Comparison of ENCODE assay signal across 39 cellular contexts in the genomic region with DNA sequence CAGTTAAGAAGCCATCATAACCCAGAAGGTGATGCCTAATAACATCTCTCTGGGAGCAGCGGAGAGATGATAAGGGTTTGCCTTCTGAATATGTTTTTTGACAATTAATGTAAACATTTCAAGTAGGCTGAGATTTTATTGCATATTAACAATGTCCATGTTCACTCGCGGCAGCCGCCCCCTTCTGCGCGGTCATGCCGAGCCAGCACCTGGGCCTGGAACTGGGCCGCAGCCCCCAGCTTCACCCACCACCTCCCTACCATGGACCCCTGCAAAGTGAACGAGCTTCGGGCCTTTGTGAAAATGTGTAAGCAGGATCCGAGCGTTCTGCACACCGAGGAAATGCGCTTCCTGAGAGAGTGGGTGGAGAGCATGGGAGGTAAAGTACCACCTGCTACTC. TPM values are rescaled to one million over a fixed set of nuclear protein-coding genes. Genes with fewer than 3 reads are reported as not detected.
"Had no signal": no experiment of that assay in that cellular context is flagged by ENCODE, and none has a peak within 500 bp of the region (broad histone marks: within the 10 kb centered on the region; RNA-seq: fewer than 3 reads in every experiment).

No MANE protein-coding gene starts in this region.

- H3K4me3 ChIP-seq: adrenal gland, ascending aorta, body of pancreas, breast epithelium, cardiac muscle cell had no signal

- H3K36me3 ChIP-seq: adrenal gland, ascending aorta, brain microvascular endothelial cell, breast epithelium, cardiac muscle cell had no signal

- FAIRE-seq: astrocyte, bronchial epithelial cell had no signal

- H3K4me1 ChIP-seq: adrenal gland, ascending aorta, breast epithelium had no signal

- DNase-seq: activated effector memory CD4-positive, alpha-beta T cell treated with anti-CD3 and anti-CD28 coated beads, Interleukin-2, amount 50 U/mL, for 16 hours; activated effector memory CD4-positive, alpha-beta T cell treated with Interleukin-2 at 50 U/mL for 16 hours; activated gamma-delta T cell; activated gamma-delta T cell treated with Interleukin-2 at 50 U/mL for 16 hours; activated naive CD4-positive, alpha-beta T cell; activated naive CD4-positive, alpha-beta T cell treated with anti-CD3 and anti-CD28 coated beads for 36 hours; activated naive CD4-positive, alpha-beta T cell treated with anti-CD3 and anti-CD28 coated beads, Interleukin-2, amount 10 ng/mL, durations not matched to agents 7 days and 5 days; activated naive CD4-positive, alpha-beta T cell treated with anti-CD3 and anti-CD28 coated beads, Interleukin-2, amount 50 U/mL, for 16 hours; activated naive CD4-positive, alpha-beta T cell treated with Interleukin-2 at 50 U/mL for 16 hours; activated naive CD8-positive, alpha-beta T cell treated with anti-CD3 and anti-CD28 coated beads for 36 hours; activated naive CD8-positive, alpha-beta T cell treated with anti-CD3 and anti-CD28 coated beads, Interleukin-2, amount 10 ng/mL, durations not matched to agents 7 days and 5 days; activated naive CD8-positive, alpha-beta T cell treated with anti-CD3 and anti-CD28 coated beads, Interleukin-2, amount 50 U/mL, for 24 hours; activated T-cell treated with anti-CD3 and anti-CD28 coated beads, Interleukin-2, amount 50 U/mL, for 1 hour; activated T-cell treated with anti-CD3 and anti-CD28 coated beads, Interleukin-2, amount 50 U/mL, for 24 hours; activated T-cell treated with anti-CD3 and anti-CD28 coated beads, Interleukin-2, amount 50 U/mL, for 4 hours; activated T-cell treated with anti-CD3 and anti-CD28 coated beads, Interleukin-2, amount 50 U/mL, for 48 hours; activated T-cell treated with anti-CD3 and anti-CD28 coated beads, Interleukin-2, amount 50 U/mL, for 72 hours; adrenal gland; amniotic stem cell; amygdala; anterior cingulate cortex; aorta; body of pancreas; brain microvascular endothelial cell; caudate nucleus; central memory CD4-positive, alpha-beta T cell; cerebellar nuclear complex had no signal

- ATAC-seq: activated naive CD4-positive, alpha-beta T cell treated with anti-CD3 and anti-CD28 coated beads, Interleukin-2, amount 50 U/mL, for 72 hours; activated naive CD8-positive, alpha-beta T cell treated with anti-CD3 and anti-CD28 coated beads, Interleukin-2, amount 50 U/mL, for 24 hours; activated T-cell treated with anti-CD3 and anti-CD28 coated beads, Interleukin-2, amount 50 U/mL, for 4 hours; activated T-cell treated with anti-CD3 and anti-CD28 coated beads, Interleukin-2, amount 50 U/mL, for 72 hours; activated T-helper 17 cell treated with anti-CD3 and anti-CD28 coated beads, Interleukin-2, amount 50 U/mL, for 72 hours; body of pancreas had no signal

- H3K9me3 ChIP-seq: adrenal gland, ascending aorta, body of pancreas, breast epithelium had no signal

- H3K27ac ChIP-seq: adrenal gland, ascending aorta, body of pancreas, brain microvascular endothelial cell, breast epithelium, cardiac muscle cell had no signal

- H3K27me3 ChIP-seq: adrenal gland, ascending aorta, body of pancreas, brain microvascular endothelial cell, breast epithelium, cardiac muscle cell had no signal

RNA-seq across cellular contexts. Expression of a gene that starts 4.3 kb away (rescaled TPM):
- total RNA-seq: activated naive CD4-positive, alpha-beta T cell treated with anti-CD3 and anti-CD28 coated beads for 36 hours; activated naive CD4-positive, alpha-beta T cell treated with anti-CD3 and anti-CD28 coated beads, Interleukin-2, amount 50 U/mL, for 72 hours; activated naive CD8-positive, alpha-beta T cell treated with anti-CD3 and anti-CD28 coated beads for 36 hours; activated naive CD8-positive, alpha-beta T cell treated with anti-CD3 and anti-CD28 coated beads, Interleukin-2, amount 10 ng/mL, durations not matched to agents 7 days and 5 days; activated T-cell treated with anti-CD3 and anti-CD28 coated beads, Interleukin-2, amount 50 U/mL, for 72 hours; activated T-helper 1 cell treated with anti-CD3 and anti-CD28 coated beads, Interleukin-12 subunit alpha, Interleukin-12 subunit beta, Interleukin-2, Interleukin-4 antibody, amounts not matched to agents 30 ng/mL and 10 ng/mL and 1 ng/mL, durations not matched to agents 14 hours and 24 hours and 36 hours; activated T-helper 17 cell treated with anti-CD3 and anti-CD28 coated beads, Interleukin-2, amount 50 U/mL, for 72 hours; activated T-helper 2 cell treated with anti-CD3 and anti-CD28 coated beads, Interferon-gamma antibody, Interleukin-2, Interleukin-4, amounts not matched to agents 10 μg/mL and 5 μg/mL and 100 μg/mL, durations not matched to agents 14 hours and 24 hours and 36 hours; cardiac muscle cell; cerebellum; chondrocyte had no signal

RNA-seq across cellular contexts. Expression of a gene that starts 13.3 kb away (rescaled TPM):
- total RNA-seq: activated naive CD4-positive, alpha-beta T cell treated with anti-CD3 and anti-CD28 coated beads for 36 hours; activated naive CD4-positive, alpha-beta T cell treated with anti-CD3 and anti-CD28 coated beads, Interleukin-2, amount 50 U/mL, for 72 hours; activated naive CD8-positive, alpha-beta T cell treated with anti-CD3 and anti-CD28 coated beads for 36 hours; activated naive CD8-positive, alpha-beta T cell treated with anti-CD3 and anti-CD28 coated beads, Interleukin-2, amount 10 ng/mL, durations not matched to agents 7 days and 5 days; activated T-helper 1 cell treated with anti-CD3 and anti-CD28 coated beads, Interleukin-12 subunit alpha, Interleukin-12 subunit beta, Interleukin-2, Interleukin-4 antibody, amounts not matched to agents 30 ng/mL and 10 ng/mL and 1 ng/mL, durations not matched to agents 14 hours and 24 hours and 36 hours; activated T-helper 17 cell treated with anti-CD3 and anti-CD28 coated beads, Interleukin-2, amount 50 U/mL, for 72 hours; activated T-helper 2 cell treated with anti-CD3 and anti-CD28 coated beads, Interferon-gamma antibody, Interleukin-2, Interleukin-4, amounts not matched to agents 10 μg/mL and 5 μg/mL and 100 μg/mL, durations not matched to agents 14 hours and 24 hours and 36 hours; astrocyte; bronchial epithelial cell; cardiac muscle cell; cerebellum; chondrocyte had no signal

RNA-seq across cellular contexts. Expression of a gene that starts 25.1 kb away (rescaled TPM):
- total RNA-seq: activated naive CD4-positive, alpha-beta T cell treated with anti-CD3 and anti-CD28 coated beads for 36 hours; activated naive CD4-positive, alpha-beta T cell treated with anti-CD3 and anti-CD28 coated beads, Interleukin-2, amount 50 U/mL, for 72 hours; activated naive CD8-positive, alpha-beta T cell treated with anti-CD3 and anti-CD28 coated beads for 36 hours; activated naive CD8-positive, alpha-beta T cell treated with anti-CD3 and anti-CD28 coated beads, Interleukin-2, amount 10 ng/mL, durations not matched to agents 7 days and 5 days; activated T-cell treated with anti-CD3 and anti-CD28 coated beads, Interleukin-2, amount 50 U/mL, for 4 hours; activated T-cell treated with anti-CD3 and anti-CD28 coated beads, Interleukin-2, amount 50 U/mL, for 72 hours; activated T-helper 1 cell treated with anti-CD3 and anti-CD28 coated beads, Interleukin-12 subunit alpha, Interleukin-12 subunit beta, Interleukin-2, Interleukin-4 antibody, amounts not matched to agents 30 ng/mL and 10 ng/mL and 1 ng/mL, durations not matched to agents 14 hours and 24 hours and 36 hours; activated T-helper 17 cell treated with anti-CD3 and anti-CD28 coated beads, Interleukin-2, amount 50 U/mL, for 72 hours; activated T-helper 2 cell treated with anti-CD3 and anti-CD28 coated beads, Interferon-gamma antibody, Interleukin-2, Interleukin-4, amounts not matched to agents 10 μg/mL and 5 μg/mL and 100 μg/mL, durations not matched to agents 14 hours and 24 hours and 36 hours; ascending aorta; astrocyte; body of pancreas; bronchial epithelial cell; cardiac muscle cell; cardiac septum; cerebellum; chondrocyte had no signal
